Comparison of ENCODE assay signal across 13 cellular contexts in genomic region chr2:28595323-28595722, GRCh38.
DNase-seq lines count a peak whose midpoint lies in the region; ATAC-seq and TF ChIP-seq lines count a peak whose summit lies in the region.
"Had no signal": no experiment of that assay in that cellular context is flagged by ENCODE, and none has a peak within 500 bp of the region (broad histone marks: within the 10 kb centered on the region; RNA-seq: fewer than 3 reads in every experiment).

No MANE protein-coding gene starts in this region.

- H3K9ac ChIP-seq in trophoblast cell (ENCODE audit: low read length) = no peak overlapping the region

- H3K23ac ChIP-seq in trophoblast cell (ENCODE audit: low read length) = no peak overlapping the region

- no peaks in the 10 kb centered on the region for H3K9me3 ChIP-seq in left ventricle myocardium inferior (replicated peaks)
- H3K9me3 ChIP-seq in trophoblast cell (ENCODE audit: insufficient read depth, low read depth, low read length) = peaks cover 3% of the 10 kb centered on the region
- H3K9me3 ChIP-seq in aorta (ENCODE audit: control insufficient read depth, low read length) = no peaks in the 10 kb centered on the region

- H3K4me3 ChIP-seq in left ventricle myocardium inferior (no peak overlapping the region), trophoblast cell (ENCODE audit: low read depth, low read length) (no peak overlapping the region), aorta (ENCODE audit: low read length in 2 of 2) (no peak overlapping the region)

- H2AFZ ChIP-seq in trophoblast cell (ENCODE audit: insufficient read depth, low read length, poor library complexity) = no peak overlapping the region

- peak overlapping the region; percentile 86 for H2AK5ac ChIP-seq in trophoblast cell (ENCODE audit: low read length)

- H3K36me3 ChIP-seq in left ventricle myocardium inferior = no peaks in the 10 kb centered on the region
- no peaks in the 10 kb centered on the region for H3K36me3 ChIP-seq in trophoblast cell (ENCODE audit: control insufficient read depth in 1 of 2, insufficient read depth in 2 of 2, low read length in 2 of 2)
- H3K36me3 ChIP-seq in aorta (ENCODE audit: control insufficient read depth in 1 of 2, insufficient read depth in 2 of 2, low read length in 1 of 2) = no peaks in the 10 kb centered on the region

- DNase-seq in left ventricle myocardium inferior (no peak), left cardiac atrium (no peak), epithelial cell of prostate (ENCODE audit: low read depth, low spot score) (no peak), trophoblast cell (no peak), aorta (no peak), HuH-7.5 (ENCODE audit: low spot score) (no peak)
- no peak for DNase-seq in activated T-cell treated with anti-CD3 and anti-CD28 coated beads, Interleukin-2, amount 50 U/mL, for 48 hours
- DNase-seq: activated T-cell treated with anti-CD3 and anti-CD28 coated beads for 4 hours, anterior cingulate cortex, dorsolateral prefrontal cortex, H7, immature natural killer cell had no signal

- H3K79me2 ChIP-seq in trophoblast cell (ENCODE audit: control insufficient read depth, insufficient read depth, low read length, poor library complexity) = peaks cover 2% of the 10 kb centered on the region

- H4K91ac ChIP-seq in trophoblast cell (ENCODE audit: low read depth, low read length) = peak overlapping the region; percentile 55

- H3K4me1 ChIP-seq in left ventricle myocardium inferior (peaks cover 48% of the 10 kb centered on the region), trophoblast cell (ENCODE audit: control insufficient read depth in 1 of 2, insufficient read depth in 2 of 2, low read length in 2 of 2) (peaks cover 6 to 12% of the 10 kb centered on the region in 2 experiments), aorta (ENCODE audit: control insufficient read depth in 1 of 2, insufficient read depth in 2 of 2, low read length in 2 of 2) (peaks cover 0 to 1% of the 10 kb centered on the region in 2 donors)

- no peak overlapping the region for H4K8ac ChIP-seq in trophoblast cell (ENCODE audit: low read depth, low read length)

- peak overlapping the region; percentile 98 for H3K14ac ChIP-seq in trophoblast cell (ENCODE audit: low read length)

- peak overlapping the region; percentile 95 for H2BK5ac ChIP-seq in trophoblast cell (ENCODE audit: low read depth, low read length, poor library complexity)

- H3K27ac ChIP-seq in left ventricle myocardium inferior (replicated peaks) (peak overlapping the region; percentile 95), epithelial cell of prostate (peak overlapping the region; percentile 84), trophoblast cell (ENCODE audit: low read depth, low read length) (peak overlapping the region; percentile 90), aorta (ENCODE audit: low read depth in 1 of 2, low read length in 2 of 2) (peak overlapping the region; percentile 89 to 95)

- no peak overlapping the region for H2BK120ac ChIP-seq in trophoblast cell (ENCODE audit: insufficient read depth, low read length, poor library complexity)

- peaks cover 24% of the 10 kb centered on the region for H3K79me1 ChIP-seq in trophoblast cell (ENCODE audit: low read length)

- H3K4me2 ChIP-seq in trophoblast cell (ENCODE audit: low read length) = no peak overlapping the region

- no peak overlapping the region for H3K18ac ChIP-seq in trophoblast cell (ENCODE audit: low read length)

- no peak overlapping the region for H3K4ac ChIP-seq in trophoblast cell (ENCODE audit: low read depth, low read length)

- no peaks in the 10 kb centered on the region for H3K27me3 ChIP-seq in left ventricle myocardium inferior (ENCODE audit: low read depth)
- no peaks in the 10 kb centered on the region for H3K27me3 ChIP-seq in trophoblast cell (ENCODE audit: insufficient read depth, low read length)
- H3K27me3 ChIP-seq in aorta (ENCODE audit: control insufficient read depth in 1 of 2, insufficient read depth in 2 of 2, low read length in 1 of 2) = no peaks in the 10 kb centered on the region
- H3K27me3 ChIP-seq: dorsolateral prefrontal cortex had no signal

- no peak overlapping the region for H4K12ac ChIP-seq in trophoblast cell (ENCODE audit: low read depth, low read length)

- intact Hi-C loops in left ventricle myocardium inferior (cut with micrococcal nuclease) = loop anchor here (10.0 kb wide), 1 partner anchor 159 kb away; the partner anchor contains the start of gene PPP1CB
- intact Hi-C loops in left cardiac atrium (cut with DNase I) = loop anchor here (2.0 to 10.0 kb wide), 2 partner anchors 157 to 159 kb away; partner anchors contain the start of gene PPP1CB (in 1 of the 2)
- intact Hi-C loops in aorta (cut with DNase I) = loop anchor here (1.0 to 5.0 kb wide), 4 partner anchors 47 to 155 kb away; partner anchors contain the start of gene PPP1CB (in 1 of the 2)

- WGBS in trophoblast cell (ENCODE audit: extremely low coverage, insufficient coverage, insufficient read length) = no CpG with 5 or more reads among the region's 4 CpGs
- 84 to 86% methylated on average over 4 of the region's 4 CpGs for WGBS in aorta, 2 donors

- ATAC-seq in left cardiac atrium (no peak), aorta (ENCODE audit: low FRiP score) (no peak), HG03097 (IDR thresholded peaks at IDR 0.05; ENCODE audit: low FRiP score, unreplicated experiment) (no peak)

- H2BK12ac ChIP-seq in trophoblast cell (ENCODE audit: low read length) = peak overlapping the region; percentile 68

- TF ChIP-seq CTCF in left ventricle myocardium inferior (IDR thresholded peaks at IDR 0.05; ENCODE audit: borderline replicate concordance) = no peak
